Comparison of ENCODE assay signal across 8 cellular contexts in genomic region chr10:987906-988666, GRCh38. TPM values are rescaled to one million over a fixed set of nuclear protein-coding genes. Genes with fewer than 3 reads are reported as not detected.
DNase-seq lines count a peak whose midpoint lies in the region; ATAC-seq and TF ChIP-seq lines count a peak whose summit lies in the region.

GTPBP4 (plus strand) TSS chr10:988434; CDS start chr10:988480, 46 bp downstream.

- H3K4me3 ChIP-seq in kidney epithelial cell (ENCODE audit: low read depth, low read length), result peak within 1 kb of the TSS; percentile 78

- no peaks in the 10 kb centered on the region for H3K9me3 Mint-ChIP-seq in chondrocyte (ENCODE audit: low read depth)

- ATAC-seq in GM19035 (IDR thresholded peaks at IDR 0.05; ENCODE audit: unreplicated experiment), result peak; percentile 96
- ATAC-seq in HG03354 (IDR thresholded peaks at IDR 0.05; ENCODE audit: poor library complexity, severe bottlenecking, unreplicated experiment), result peak; percentile 93

- peaks cover 3% of the 10 kb centered on the region for H3K36me3 Mint-ChIP-seq in chondrocyte (ENCODE audit: low read depth)

- DNase-seq in Ammon's horn (ENCODE audit: low spot score), result peak; percentile 99
- DNase-seq in NCI-H446 (lab: John Stamatoyannopoulos, UW), result peak; percentile 93 to 97
- DNase-seq in activated CD4-positive, alpha-beta T cell treated with anti-CD3 and anti-CD28 coated beads for 24 hours (ENCODE audit: low read depth in 2 of 2), result peak; percentile 92 to 97
- DNase-seq in chondrocyte (ENCODE audit: low spot score), result peak; percentile 99
- peak; percentile 89 for DNase-seq in kidney epithelial cell (ENCODE audit: low read depth)
- DNase-seq in stimulated activated CD4-positive, alpha-beta T cell treated with anti-CD3 and anti-CD28 coated beads, Interleukin-15, amount 100 ng/mL, for 48 hours (ENCODE audit: low read depth in 2 of 2), result peak; percentile 96 to 97

- H3K4me1 Mint-ChIP-seq in chondrocyte (ENCODE audit: low read depth), result peaks cover 38% of the 10 kb centered on the region

- peak within 1 kb of the TSS; percentile 88 for H3K4me3 Mint-ChIP-seq in chondrocyte (ENCODE audit: unreplicated experiment)

- peak within 1 kb of the TSS; percentile 96 for H3K27ac Mint-ChIP-seq in chondrocyte (ENCODE audit: unreplicated experiment)

- peaks cover 2% of the 10 kb centered on the region for H3K36me3 ChIP-seq in kidney epithelial cell (ENCODE audit: control insufficient read depth, insufficient read depth, low read length)

- H3K27me3 Mint-ChIP-seq in chondrocyte (ENCODE audit: low read depth), result no peaks in the 10 kb centered on the region

- no peaks in the 10 kb centered on the region for H3K27me3 ChIP-seq in kidney epithelial cell (ENCODE audit: control insufficient read depth, insufficient read depth, low read length)

- peak; percentile 61 for TF ChIP-seq CTCF in chondrocyte (IDR thresholded peaks at IDR 0.05)
- peak; percentile 19 for TF ChIP-seq CTCF in kidney epithelial cell (IDR thresholded peaks at IDR 0.05; ENCODE audit: insufficient read depth, low read length, poor library complexity, severe bottlenecking)

RNA-seq across cellular contexts. Expression of gene GTPBP4, which starts in this region (rescaled TPM):
- total RNA-seq in chondrocyte, result 48.5 to 57.8 TPM (median 54.8 TPM) in 3 replicates
- total RNA-seq in kidney epithelial cell, result 29.3 and 59.2 TPM in 2 replicates

Comparison
In these comparisons a context has a peak if more than half of its experiments do, and no peak if none do; other contexts are left out.
1. Peak in every context shown above with its lines: DNase-seq, ATAC-seq and H3K4me3 ChIP-seq.